Comparison of ENCODE assay signal across 8 cellular contexts in the genomic region with DNA sequence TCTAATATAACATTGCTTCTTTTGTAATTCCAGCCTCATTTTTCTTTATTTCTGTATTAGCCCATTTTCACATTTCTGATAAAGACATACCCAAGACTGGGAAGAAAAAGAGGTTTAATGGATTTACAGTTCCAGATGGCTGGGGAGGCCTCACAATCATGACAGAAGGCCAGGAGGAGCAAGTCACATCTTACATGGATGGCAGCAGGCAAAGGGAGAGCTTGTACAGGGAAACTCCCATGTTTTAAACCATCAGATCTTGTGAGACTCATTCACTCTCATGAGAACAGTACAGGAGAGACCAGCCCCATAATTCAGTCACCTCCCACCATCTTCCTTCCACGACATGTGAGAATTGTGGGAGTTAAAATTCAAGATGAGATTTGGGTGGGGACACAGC.
"Had no signal": no experiment of that assay in that cellular context is flagged by ENCODE, and none has a peak within 500 bp of the region (broad histone marks: within the 10 kb centered on the region; RNA-seq: fewer than 3 reads in every experiment).

No MANE protein-coding gene starts in this region.

- H3K4me3 ChIP-seq: GM12878 had no signal

- ATAC-seq: GM12878 had no signal

- FAIRE-seq: G401.6, GM12878, GM12891, GM12892, GM18507, GM19239 had no signal

- DNase-seq: GDM1, GF-D8 had no signal
